In the genomic region with DNA sequence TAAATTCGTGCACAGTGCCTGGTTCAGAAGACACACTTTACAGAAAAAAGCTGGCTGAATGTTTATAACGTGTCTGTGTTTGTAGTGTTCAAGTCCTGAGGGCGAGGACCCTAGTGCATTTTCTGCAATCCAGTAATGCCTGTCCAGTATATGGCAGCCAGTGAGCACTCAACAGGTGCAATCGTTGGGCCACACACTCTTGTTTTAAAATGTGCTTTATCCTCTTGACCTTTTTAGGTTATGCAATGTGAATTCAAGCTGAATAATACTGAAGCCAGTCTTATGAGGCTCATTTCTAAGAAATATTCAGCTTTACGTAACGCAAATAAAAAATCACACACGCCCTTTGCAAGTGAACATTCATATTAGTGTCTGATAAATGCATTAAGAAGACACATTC, we compare ENCODE assay signal across 8 cellular contexts. TPM values are rescaled to one million over a fixed set of nuclear protein-coding genes. Genes with fewer than 3 reads are reported as not detected.
DNase-seq lines count a peak whose midpoint lies in the region; ATAC-seq and TF ChIP-seq lines count a peak whose summit lies in the region.

No MANE protein-coding gene starts in this region.

- peak overlapping the region; percentile 20 for H3K9ac ChIP-seq in SK-N-MC (ENCODE audit: insufficient read length)

- DNase-seq in H7 = no peak
- DNase-seq in SK-N-MC (ENCODE audit: low read depth, low spot score) = no peak
- no peak for DNase-seq in fibroblast of the aortic adventitia (ENCODE audit: low read depth)
- DNase-seq in skeletal muscle cell (ENCODE audit: low read depth) = no peak
- DNase-seq in NCI-H2081 (lab: John Stamatoyannopoulos, UW) = no peak
- no peak for DNase-seq in KBM-7

- no peak overlapping the region for H3K27ac ChIP-seq in SK-N-MC

- peaks cover 27% of the 10 kb centered on the region for H3K27me3 ChIP-seq in H7 (ENCODE audit: control insufficient read depth, insufficient read depth, low read length)

- ATAC-seq in GM19035 (IDR thresholded peaks at IDR 0.05; ENCODE audit: unreplicated experiment) (no peak), GM21390 (IDR thresholded peaks at IDR 0.05; ENCODE audit: unreplicated experiment) (no peak)

- TF ChIP-seq CTCF in fibroblast of the aortic adventitia (IDR thresholded peaks at IDR 0.05; ENCODE audit: insufficient read depth, low read length) = no peak

- no peaks in the 10 kb centered on the region for H3K9me3 ChIP-seq in SK-N-MC (ENCODE audit: low read depth, low read length)

- in situ Hi-C loops in KBM-7 (cut with MboI; ENCODE audit: low pct_unique_long_range_greater_than_20kb, low sequenced_read_pairs) = no loop called here

- H3K4me3 ChIP-seq in H7 (ENCODE audit: insufficient read depth, low read depth, low read length) (peak overlapping the region; percentile 73), SK-N-MC (peak overlapping the region; percentile 88), fibroblast of the aortic adventitia (ENCODE audit: low read depth, low read length) (peak overlapping the region; percentile 71), skeletal muscle cell (ENCODE audit: low read depth, low read length) (peak overlapping the region; percentile 78)

- H3K36me3 ChIP-seq in H7 (replicated peaks; ENCODE audit: control insufficient read depth, insufficient read depth, low read length) (no peaks in the 10 kb centered on the region), SK-N-MC (ENCODE audit: insufficient read depth, low read length) (no peaks in the 10 kb centered on the region)

RNA-seq across cellular contexts. Expression of a gene that starts 0.8 kb away (rescaled TPM):
- 1.1 and 2.3 TPM in 2 replicates for total RNA-seq in H7 (2014; rRNA removed; shearing (Covaris generic))
- total RNA-seq in fibroblast of the aortic adventitia (ENCODE audit: low replicate concordance) = 29.8 and 67.8 TPM in 2 replicates
